In the genomic region with DNA sequence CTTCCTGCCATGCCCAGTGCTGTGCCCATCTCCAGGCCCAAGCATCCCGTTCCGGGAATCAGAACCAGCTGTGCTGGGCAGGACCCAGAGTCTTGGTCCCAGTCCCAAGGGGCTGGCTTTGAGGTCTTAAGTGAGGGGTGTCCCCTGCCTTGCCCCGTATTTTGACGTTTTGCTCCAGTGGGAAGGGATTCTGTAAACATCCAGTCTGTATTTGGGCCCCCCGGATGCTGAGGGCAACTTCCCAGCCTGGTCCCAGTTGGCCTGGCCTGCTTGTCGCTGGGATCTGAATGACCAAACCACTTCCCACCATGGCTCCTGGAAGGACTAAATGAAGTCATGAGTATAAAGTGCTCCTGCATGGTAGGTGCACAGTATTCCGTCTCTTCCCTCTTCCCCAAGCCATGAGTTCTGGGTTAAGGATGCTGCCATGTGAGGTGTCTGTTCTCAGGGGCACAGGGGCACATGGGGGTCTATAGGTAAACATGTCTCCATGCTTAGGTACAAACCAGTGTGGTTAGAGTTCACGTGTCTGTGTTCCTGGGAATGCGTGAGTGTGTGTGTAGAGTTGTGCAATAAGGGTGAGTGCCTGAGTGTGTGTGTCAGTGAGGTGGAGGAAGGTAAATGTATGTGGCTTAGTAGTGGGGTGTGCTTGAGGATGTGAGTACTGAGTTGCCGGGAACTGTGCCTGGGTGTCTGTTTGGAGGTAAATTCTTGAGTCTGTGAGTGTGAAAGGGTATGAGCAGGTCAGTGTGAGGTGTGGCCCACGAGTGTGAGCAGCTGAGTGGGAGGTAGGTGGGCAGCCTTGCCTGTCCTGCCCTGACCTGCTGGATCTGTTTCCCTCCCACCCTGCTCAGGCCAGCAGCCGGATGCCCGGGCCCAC, we compare ENCODE assay signal across 8 cellular contexts. TPM values are rescaled to one million over a fixed set of nuclear protein-coding genes. Genes with fewer than 3 reads are reported as not detected.
A peak's percentile ranks its signal among the peaks of the same experiment; 100 is the strongest.
DNase-seq lines count a peak whose midpoint lies in the region; ATAC-seq and TF ChIP-seq lines count a peak whose summit lies in the region.

No MANE protein-coding gene starts in this region.

- H3K36me3 Mint-ChIP-seq in activated CD4-positive, alpha-beta T cell treated with anti-CD3 and anti-CD28 coated beads, Interleukin-2, amount 10 ng/mL, durations not matched to agents 7 days and 5 days (ENCODE audit: low read depth): peaks cover 27% of the 10 kb centered on the region
- H3K36me3 Mint-ChIP-seq in activated T-helper 1 cell treated with anti-CD3 and anti-CD28 coated beads, Interleukin-12 subunit alpha, Interleukin-12 subunit beta, Interleukin-2, Interleukin-4 antibody, amounts not matched to agents 30 ng/mL and 10 ng/mL and 1 ng/mL, durations not matched to agents 14 hours and 24 hours and 36 hours (ENCODE audit: low read depth): peaks cover 27% of the 10 kb centered on the region
- H3K36me3 Mint-ChIP-seq in immature natural killer cell: peaks cover 8 to 24% (median 10%) of the 10 kb centered on the region in 3 donors

- H3K4me3 ChIP-seq in thoracic aorta: peak overlapping the region; percentile 82

- no peak for TF ChIP-seq CTCF in thoracic aorta (IDR thresholded peaks at IDR 0.05)

- intact Hi-C loops in activated T-helper 1 cell treated with anti-CD3 and anti-CD28 coated beads, Interleukin-12 subunit alpha, Interleukin-12 subunit beta, Interleukin-2, Interleukin-4 antibody, amounts not matched to agents 30 ng/mL and 10 ng/mL and 1 ng/mL, durations not matched to agents 14 hours and 24 hours and 36 hours (cut with micrococcal nuclease): no loop called here

- H3K4me3 Mint-ChIP-seq in activated CD4-positive, alpha-beta T cell treated with anti-CD3 and anti-CD28 coated beads, Interleukin-2, amount 10 ng/mL, durations not matched to agents 7 days and 5 days: peak overlapping the region; percentile 80
- H3K4me3 Mint-ChIP-seq in activated T-helper 1 cell treated with anti-CD3 and anti-CD28 coated beads, Interleukin-12 subunit alpha, Interleukin-12 subunit beta, Interleukin-2, Interleukin-4 antibody, amounts not matched to agents 30 ng/mL and 10 ng/mL and 1 ng/mL, durations not matched to agents 14 hours and 24 hours and 36 hours: peak overlapping the region; percentile 90
- peak overlapping the region; percentile 48 to 92 (median 87) for H3K4me3 Mint-ChIP-seq in immature natural killer cell

- DNase-seq in activated CD4-positive, alpha-beta T cell treated with anti-CD3 and anti-CD28 coated beads, Interleukin-2, amount 10 ng/mL, durations not matched to agents 7 days and 5 days: no peak
- DNase-seq in activated CD4-positive, alpha-beta T cell treated with anti-CD3 and anti-CD28 coated beads, Interleukin-2, amount 50 U/mL, for 48 hours: no peak
- no peak for DNase-seq in activated T-helper 1 cell treated with anti-CD3 and anti-CD28 coated beads, Interleukin-12 subunit alpha, Interleukin-12 subunit beta, Interleukin-2, Interleukin-4 antibody, amounts not matched to agents 30 ng/mL and 10 ng/mL and 1 ng/mL, durations not matched to agents 14 hours and 24 hours and 36 hours (ENCODE audit: low spot score)
- DNase-seq in immature natural killer cell (no peak), thoracic aorta (ENCODE audit: low spot score) (no peak), G401 (ENCODE audit: low spot score) (no peak)

- peaks cover 41% of the 10 kb centered on the region for H3K4me1 Mint-ChIP-seq in activated CD4-positive, alpha-beta T cell treated with anti-CD3 and anti-CD28 coated beads, Interleukin-2, amount 10 ng/mL, durations not matched to agents 7 days and 5 days
- H3K4me1 Mint-ChIP-seq in activated T-helper 1 cell treated with anti-CD3 and anti-CD28 coated beads, Interleukin-12 subunit alpha, Interleukin-12 subunit beta, Interleukin-2, Interleukin-4 antibody, amounts not matched to agents 30 ng/mL and 10 ng/mL and 1 ng/mL, durations not matched to agents 14 hours and 24 hours and 36 hours (ENCODE audit: low read depth): peaks cover 43% of the 10 kb centered on the region
- peaks cover 34 to 43% of the 10 kb centered on the region in 2 donors for H3K4me1 Mint-ChIP-seq in immature natural killer cell

- H3K27me3 Mint-ChIP-seq in activated CD4-positive, alpha-beta T cell treated with anti-CD3 and anti-CD28 coated beads, Interleukin-2, amount 10 ng/mL, durations not matched to agents 7 days and 5 days: no peaks in the 10 kb centered on the region
- no peaks in the 10 kb centered on the region for H3K27me3 Mint-ChIP-seq in activated T-helper 1 cell treated with anti-CD3 and anti-CD28 coated beads, Interleukin-12 subunit alpha, Interleukin-12 subunit beta, Interleukin-2, Interleukin-4 antibody, amounts not matched to agents 30 ng/mL and 10 ng/mL and 1 ng/mL, durations not matched to agents 14 hours and 24 hours and 36 hours (ENCODE audit: insufficient read depth)
- peaks cover 2 to 6% (median 5%) of the 10 kb centered on the region in 3 donors for H3K27me3 Mint-ChIP-seq in immature natural killer cell (ENCODE audit: low read depth in 3 of 3)

- in situ Hi-C loops in G401 (cut with HindIII; ENCODE audit: low sequenced_read_pairs): no loop called here

- H3K9me3 ChIP-seq in thoracic aorta: no peaks in the 10 kb centered on the region

- peak overlapping the region; percentile 63 for H3K27ac Mint-ChIP-seq in activated CD4-positive, alpha-beta T cell treated with anti-CD3 and anti-CD28 coated beads, Interleukin-2, amount 10 ng/mL, durations not matched to agents 7 days and 5 days
- H3K27ac Mint-ChIP-seq in activated T-helper 1 cell treated with anti-CD3 and anti-CD28 coated beads, Interleukin-12 subunit alpha, Interleukin-12 subunit beta, Interleukin-2, Interleukin-4 antibody, amounts not matched to agents 30 ng/mL and 10 ng/mL and 1 ng/mL, durations not matched to agents 14 hours and 24 hours and 36 hours: peak overlapping the region; percentile 86
- peak overlapping the region in 2 of 6 donors; percentile 0 to 73 for H3K27ac Mint-ChIP-seq in immature natural killer cell

- peak overlapping the region in 1 of 2 donors; percentile 9 for H3K27ac ChIP-seq in thoracic aorta

- no peaks in the 10 kb centered on the region for H3K9me3 Mint-ChIP-seq in activated CD4-positive, alpha-beta T cell treated with anti-CD3 and anti-CD28 coated beads, Interleukin-2, amount 10 ng/mL, durations not matched to agents 7 days and 5 days
- no peaks in the 10 kb centered on the region for H3K9me3 Mint-ChIP-seq in activated T-helper 1 cell treated with anti-CD3 and anti-CD28 coated beads, Interleukin-12 subunit alpha, Interleukin-12 subunit beta, Interleukin-2, Interleukin-4 antibody, amounts not matched to agents 30 ng/mL and 10 ng/mL and 1 ng/mL, durations not matched to agents 14 hours and 24 hours and 36 hours
- H3K9me3 Mint-ChIP-seq in immature natural killer cell: no peaks in the 10 kb centered on the region

- H3K27me3 ChIP-seq in thoracic aorta (replicated peaks; ENCODE audit: insufficient read depth): no peaks in the 10 kb centered on the region

- H3K36me3 ChIP-seq in thoracic aorta: peaks cover 11% of the 10 kb centered on the region

- ATAC-seq in thoracic aorta (ENCODE audit: insufficient number of reproducible peaks, low FRiP score, low read depth) (no peak), GM21381 (IDR thresholded peaks at IDR 0.05; ENCODE audit: unreplicated experiment) (no peak), HG03378 (IDR thresholded peaks at IDR 0.05; ENCODE audit: unreplicated experiment) (no peak)

- CTCF ChIA-PET in activated CD4-positive, alpha-beta T cell treated with anti-CD3 and anti-CD28 coated beads, Interleukin-2, amount 10 ng/mL, durations not matched to agents 7 days and 5 days (lab: Charles Lee): interaction anchor here (1.1 kb wide), 2 partner anchors 32 to 33 kb away, joined by 3 read pairs; a partner anchor contains a TSS

- POLR2A ChIA-PET in activated CD4-positive, alpha-beta T cell treated with anti-CD3 and anti-CD28 coated beads, Interleukin-2, amount 10 ng/mL, durations not matched to agents 7 days and 5 days (lab: Charles Lee): no interaction called here

- H3K4me1 ChIP-seq in thoracic aorta (ENCODE audit: control insufficient read depth in 1 of 2, low read depth in 2 of 2): peaks cover 28 to 43% of the 10 kb centered on the region in 2 donors

RNA-seq across cellular contexts. Expression of a gene that starts 1.5 kb away (rescaled TPM):
- 1 to 10 TPM; 8.0 to 9.3 TPM for total RNA-seq in activated CD4-positive, alpha-beta T cell treated with anti-CD3 and anti-CD28 coated beads, Interleukin-2, amount 10 ng/mL, durations not matched to agents 7 days and 5 days
- 51.2 and 51.3 TPM in 2 replicates for total RNA-seq in activated T-helper 1 cell treated with anti-CD3 and anti-CD28 coated beads, Interleukin-12 subunit alpha, Interleukin-12 subunit beta, Interleukin-2, Interleukin-4 antibody, amounts not matched to agents 30 ng/mL and 10 ng/mL and 1 ng/mL, durations not matched to agents 14 hours and 24 hours and 36 hours
- polyA plus RNA-seq in immature natural killer cell: 1 to 10 TPM in 1 of 3 donors, under 1 TPM in 2; 0.48 to 1.6 (median 0.59) TPM
- total RNA-seq in thoracic aorta: 10 to 100 TPM; 34.8 to 51.6 TPM
- 38.9 and 56.4 TPM in 2 replicates for total RNA-seq in G401 (2014; rRNA removed; shearing (Covaris generic))

RNA-seq across cellular contexts. Expression of a gene that starts 5.7 kb away (rescaled TPM):
- total RNA-seq in activated CD4-positive, alpha-beta T cell treated with anti-CD3 and anti-CD28 coated beads, Interleukin-2, amount 10 ng/mL, durations not matched to agents 7 days and 5 days: 100 to 1,000 TPM in 1 of 2 experiments, 10 to 100 TPM in 1; 90.1 to 112 TPM
- 187 and 195 TPM in 2 replicates for total RNA-seq in activated T-helper 1 cell treated with anti-CD3 and anti-CD28 coated beads, Interleukin-12 subunit alpha, Interleukin-12 subunit beta, Interleukin-2, Interleukin-4 antibody, amounts not matched to agents 30 ng/mL and 10 ng/mL and 1 ng/mL, durations not matched to agents 14 hours and 24 hours and 36 hours
- 100 to 1,000 TPM; 227 to 425 (median 395) TPM for polyA plus RNA-seq in immature natural killer cell
- 100 to 1,000 TPM in 1 of 2 donors, 10 to 100 TPM in 1; 72.3 to 136 TPM for total RNA-seq in thoracic aorta
- total RNA-seq in G401 (2014; rRNA removed; shearing (Covaris generic)): 133 and 183 TPM in 2 replicates

RNA-seq across cellular contexts. Expression of a gene that starts 10.7 kb away (rescaled TPM):
- 10 to 100 TPM; 28.0 to 30.0 TPM for total RNA-seq in activated CD4-positive, alpha-beta T cell treated with anti-CD3 and anti-CD28 coated beads, Interleukin-2, amount 10 ng/mL, durations not matched to agents 7 days and 5 days
- 73.8 and 74.8 TPM in 2 replicates for total RNA-seq in activated T-helper 1 cell treated with anti-CD3 and anti-CD28 coated beads, Interleukin-12 subunit alpha, Interleukin-12 subunit beta, Interleukin-2, Interleukin-4 antibody, amounts not matched to agents 30 ng/mL and 10 ng/mL and 1 ng/mL, durations not matched to agents 14 hours and 24 hours and 36 hours
- 10 to 100 TPM; 20.0 to 29.0 (median 21.4) TPM for polyA plus RNA-seq in immature natural killer cell
- total RNA-seq in thoracic aorta: 10 to 100 TPM; 21.9 to 31.4 TPM
- total RNA-seq in G401 (2014; rRNA removed; shearing (Covaris generic)): 43.0 and 47.6 TPM in 2 replicates

RNA-seq across cellular contexts. Expression of a gene that starts 10.9 kb away (rescaled TPM):
- total RNA-seq in activated CD4-positive, alpha-beta T cell treated with anti-CD3 and anti-CD28 coated beads, Interleukin-2, amount 10 ng/mL, durations not matched to agents 7 days and 5 days: 1 to 10 TPM in 1 of 2 experiments, under 1 TPM in 1; 0.71 to 1.3 TPM
- 2.7 TPM in 2 replicates for total RNA-seq in activated T-helper 1 cell treated with anti-CD3 and anti-CD28 coated beads, Interleukin-12 subunit alpha, Interleukin-12 subunit beta, Interleukin-2, Interleukin-4 antibody, amounts not matched to agents 30 ng/mL and 10 ng/mL and 1 ng/mL, durations not matched to agents 14 hours and 24 hours and 36 hours
- polyA plus RNA-seq in immature natural killer cell: 1 to 10 TPM in 2 of 3 donors, not detected in 1; 1.4 to 4.1 TPM
- 10 to 100 TPM in 1 of 2 donors, 1 to 10 TPM in 1; 4.5 to 24.0 TPM for total RNA-seq in thoracic aorta
- total RNA-seq in G401 (2014; rRNA removed; shearing (Covaris generic)): 2.2 and 8.1 TPM in 2 replicates

RNA-seq across cellular contexts. Expression of a gene that starts 33.7 kb away (rescaled TPM):
- 10 to 100 TPM; 22.0 to 27.2 TPM for total RNA-seq in activated CD4-positive, alpha-beta T cell treated with anti-CD3 and anti-CD28 coated beads, Interleukin-2, amount 10 ng/mL, durations not matched to agents 7 days and 5 days
- 28.6 and 33.9 TPM in 2 replicates for total RNA-seq in activated T-helper 1 cell treated with anti-CD3 and anti-CD28 coated beads, Interleukin-12 subunit alpha, Interleukin-12 subunit beta, Interleukin-2, Interleukin-4 antibody, amounts not matched to agents 30 ng/mL and 10 ng/mL and 1 ng/mL, durations not matched to agents 14 hours and 24 hours and 36 hours
- polyA plus RNA-seq in immature natural killer cell: 10 to 100 TPM in 2 of 3 donors, 1 to 10 TPM in 1; 9.8 to 18.6 (median 10.3) TPM
- 10 to 100 TPM; 22.2 to 34.3 TPM for total RNA-seq in thoracic aorta
- total RNA-seq in G401 (2014; rRNA removed; shearing (Covaris generic)): 15.9 and 22.6 TPM in 2 replicates
